1 cellular context compared by ENCODE assay signal in the genomic region with DNA sequence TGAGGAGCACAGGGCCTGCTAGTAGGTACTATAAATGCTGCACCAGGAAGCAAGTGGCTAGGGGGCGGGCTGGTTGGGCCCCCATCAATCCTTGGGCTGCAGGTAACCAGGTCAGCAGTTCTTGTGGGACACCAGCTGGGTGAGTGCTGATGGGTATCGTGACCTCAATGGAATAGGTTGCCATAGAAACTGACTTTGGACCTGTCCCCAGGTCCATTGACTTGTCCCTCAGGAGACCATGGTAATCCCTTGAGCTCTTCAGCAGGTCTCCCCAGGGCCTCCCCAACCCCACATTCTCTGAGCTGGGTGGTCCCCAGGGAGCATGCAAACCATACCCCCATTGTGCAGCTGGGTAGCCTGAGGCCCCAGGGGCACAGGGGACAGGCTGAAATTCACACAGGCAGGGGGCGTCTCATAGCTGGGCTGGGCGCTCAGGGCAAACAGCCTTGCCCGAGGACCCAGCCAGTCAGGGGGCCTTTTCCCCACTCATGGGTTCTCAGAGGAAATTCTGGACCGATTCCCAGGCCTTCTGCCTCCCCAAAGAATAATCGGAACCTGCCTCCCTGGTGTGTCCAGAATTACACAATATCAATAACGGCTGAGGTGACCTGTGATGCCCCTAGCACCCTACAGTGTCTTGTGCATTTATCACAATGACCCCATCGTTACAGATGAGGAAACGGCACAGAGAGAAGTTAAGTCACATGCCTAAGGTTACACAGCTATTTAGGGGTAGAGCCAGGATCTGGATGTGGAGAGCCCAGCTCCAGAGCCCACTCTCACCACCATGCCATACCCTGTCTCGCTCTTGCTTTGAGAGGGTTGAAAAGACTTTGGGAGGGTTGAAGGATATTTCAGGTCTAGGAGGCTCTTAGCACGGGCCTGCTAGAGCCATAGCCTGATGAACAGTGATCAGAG.
TF ChIP-seq lines count a peak whose summit lies in the region.

No MANE protein-coding gene starts in this region.

TF ChIP-seq in HepG2, 621 proteins besides CTCF, POLR2A, EP300 and RAD21 (continued from another document):
- TF ChIP-seq ZNF687 (CRISPR knock-in tag; IDR thresholded peaks at IDR 0.05) = peak; percentile 21; the same call in 1 of the 2 replicates
- TF ChIP-seq POGK (CRISPR knock-in tag; conservative IDR thresholded peaks at IDR 0.05) = no peak
- TF ChIP-seq FOXK2 (IDR thresholded peaks at IDR 0.05) = no peak
- TF ChIP-seq RARA (CRISPR knock-in tag; IDR thresholded peaks at IDR 0.05) = peak; percentile 14; the same call in 1 of the 2 replicates
- TF ChIP-seq ZNF124 (CRISPR knock-in tag; IDR thresholded peaks at IDR 0.05) = no peak
- no peak for TF ChIP-seq TRIM24 (CRISPR knock-in tag; IDR thresholded peaks at IDR 0.05)
- TF ChIP-seq RFX1 (IDR thresholded peaks at IDR 0.05) = peak; percentile 67
- TF ChIP-seq CREBL2 (CRISPR knock-in tag; IDR thresholded peaks at IDR 0.05; ENCODE audit: borderline replicate concordance) = no peak
- 0 out of 2 replicates have a peak, but pooled peaks have one; percentile 34 for TF ChIP-seq SP4 (CRISPR knock-in tag; IDR thresholded peaks at IDR 0.05)
- 0 out of 2 replicates have a peak, but pooled peaks have one; percentile 14 for TF ChIP-seq ZNF83 (CRISPR knock-in tag; IDR thresholded peaks at IDR 0.05; ENCODE audit: borderline replicate concordance)
- no peak for TF ChIP-seq TEAD2 (CRISPR knock-in tag; IDR thresholded peaks at IDR 0.05)
- 0 out of 2 replicates have a peak, but pooled peaks have one; percentile 8 for TF ChIP-seq FOXO1 (CRISPR knock-in tag; IDR thresholded peaks at IDR 0.05)
- no peak for TF ChIP-seq SKIL (CRISPR knock-in tag; IDR thresholded peaks at IDR 0.05; ENCODE audit: borderline replicate concordance)
- TF ChIP-seq STAT5B (CRISPR knock-in tag; IDR thresholded peaks at IDR 0.05) = no peak
- TF ChIP-seq, protein P1, sequence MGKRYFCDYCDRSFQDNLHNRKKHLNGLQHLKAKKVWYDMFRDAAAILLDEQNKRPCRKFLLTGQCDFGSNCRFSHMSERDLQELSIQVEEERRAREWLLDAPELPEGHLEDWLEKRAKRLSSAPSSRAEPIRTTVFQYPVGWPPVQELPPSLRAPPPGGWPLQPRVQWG (CRISPR knock-in tag; IDR thresholded peaks at IDR 0.05; ENCODE audit: borderline replicate concordance, low read depth) = no peak
- TF ChIP-seq CHD4 (IDR thresholded peaks at IDR 0.05; ENCODE audit: borderline replicate concordance, low read length) = peak; percentile 92; the same call in 1 of the 2 replicates
- TF ChIP-seq SNAPC5 (CRISPR knock-in tag; IDR thresholded peaks at IDR 0.05; ENCODE audit: borderline replicate concordance) = no peak
- 0 out of 2 replicates have a peak, but pooled peaks have one; percentile 26 for TF ChIP-seq PHF8 (CRISPR knock-in tag; IDR thresholded peaks at IDR 0.05)
- TF ChIP-seq PITX1 (CRISPR knock-in tag; IDR thresholded peaks at IDR 0.05) = 0 out of 2 replicates have a peak, but pooled peaks have one; percentile 37
- peak; percentile 58; the same call in 1 of the 2 replicates for TF ChIP-seq HDAC2 (CRISPR knock-in tag; IDR thresholded peaks at IDR 0.05)
- TF ChIP-seq ZBTB1 (CRISPR knock-in tag; IDR thresholded peaks at IDR 0.05; ENCODE audit: borderline replicate concordance) = no peak
